In the genomic region with DNA sequence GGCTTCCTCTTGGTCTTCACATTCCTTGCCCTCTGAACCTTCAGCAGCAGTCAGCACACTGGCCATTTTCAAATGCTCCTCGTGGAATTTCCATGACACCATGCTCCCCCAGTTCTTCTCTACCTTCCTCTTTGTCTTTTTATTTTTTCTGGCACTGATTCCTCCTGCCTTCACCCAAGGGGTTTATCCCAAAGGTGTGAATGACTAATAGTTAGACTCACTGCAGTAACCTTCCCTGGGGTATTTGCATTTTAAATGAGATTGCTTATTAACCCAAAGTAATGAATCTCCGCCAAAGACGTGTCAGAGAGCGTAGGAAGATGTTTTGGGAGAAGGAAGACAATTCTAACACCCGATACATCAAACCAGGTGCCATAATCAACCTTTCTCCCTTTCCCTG, we compare ENCODE assay signal across 26 cellular contexts. TPM values are rescaled to one million over a fixed set of nuclear protein-coding genes. Genes with fewer than 3 reads are reported as not detected.
"Had no signal": no experiment of that assay in that cellular context is flagged by ENCODE, and none has a peak within 500 bp of the region (broad histone marks: within the 10 kb centered on the region; RNA-seq: fewer than 3 reads in every experiment).

No MANE protein-coding gene starts in this region.

- FAIRE-seq: colon, pancreas had no signal

- ATAC-seq: gastrocnemius medialis; left lobe of liver; natural killer cell; pancreas; sciatic nerve; stimulated activated memory B cell treated with anti-CD40 and anti-IgM and Interleukin-4, amounts not matched to agents 10 μg/mL and 1 μg/mL and 100 μg/mL, for 72 hours; stimulated activated naive CD8-positive, alpha-beta T cell treated with anti-CD3 and anti-CD28 coated beads, Interleukin-15, Interleukin-2, amounts not matched to agents 100 U/mL and 50 U/mL, for 24 hours had no signal

- H3K27me3 ChIP-seq: gastrocnemius medialis, neutrophil, right atrium auricular region, testis, tibial artery had no signal

- H3K27ac ChIP-seq: dorsolateral prefrontal cortex, gastrocnemius medialis, neutrophil, pancreas, right atrium auricular region, testis, tibial artery had no signal

- H3K9me3 ChIP-seq: gastrocnemius medialis, neutrophil, pancreas, right atrium auricular region, testis, tibial artery had no signal

- H3K4me3 ChIP-seq: dorsolateral prefrontal cortex, gastrocnemius medialis, lung, pancreas, right atrium auricular region, smooth muscle cell, testis, tibial artery had no signal

- H3K36me3 ChIP-seq: pancreas had no signal

- H3K4me1 ChIP-seq: gastrocnemius medialis, pancreas, right atrium auricular region, testis, tibial artery had no signal

- H3K4me2 ChIP-seq: smooth muscle cell had no signal

- DNase-seq: dorsolateral prefrontal cortex; effector CD4-positive, alpha-beta T cell; foreskin fibroblast; gastrocnemius medialis; glutamatergic neuron; hypothalamus; immature natural killer cell; islet precursor cell; natural killer cell; pancreas; stimulated activated CD4-positive, alpha-beta T cell treated with anti-CD3 and anti-CD28 coated beads, Interleukin-12 subunit alpha, Interleukin-12 subunit beta, amount 100 ng/mL, for 4 hours; stimulated activated CD4-positive, alpha-beta T cell treated with anti-CD3 and anti-CD28 coated beads, Interleukin-1b, Interleukin-23, amount 100 ng/mL, for 48 hours; stimulated activated CD4-positive, alpha-beta T cell treated with anti-CD3 and anti-CD28 coated beads, Interleukin-4, amount 100 ng/mL, for 24 hours; stimulated activated naive CD8-positive, alpha-beta T cell treated with anti-CD3 and anti-CD28 coated beads, Interleukin-15, Interleukin-2, amounts not matched to agents 100 U/mL and 50 U/mL, for 24 hours; substantia nigra; testis; tibial artery had no signal

RNA-seq across cellular contexts. Expression of gene CD40LG, which starts 36.2 kb away (rescaled TPM):
- polyA plus RNA-seq: neural cell, pancreas, smooth muscle cell had no signal
